21 cellular contexts compared by ENCODE assay signal in genomic region chr10:71716406-71716805, GRCh38. TPM values are rescaled to one million over a fixed set of nuclear protein-coding genes. Genes with fewer than 3 reads are reported as not detected.
DNase-seq lines count a peak whose midpoint lies in the region; ATAC-seq, FAIRE-seq and TF ChIP-seq lines count a peak whose summit lies in the region.
"Had no signal": no experiment of that assay in that cellular context is flagged by ENCODE, and none has a peak within 500 bp of the region (broad histone marks: within the 10 kb centered on the region; RNA-seq: fewer than 3 reads in every experiment).

No MANE protein-coding gene starts in this region.

- TF ChIP-seq CTCF in bronchial epithelial cell (IDR thresholded peaks at IDR 0.05; ENCODE audit: insufficient read depth, low read length, severe bottlenecking) (no peak), neutrophil (IDR thresholded peaks at IDR 0.05) (no peak)

- no peaks in the 10 kb centered on the region for H3K9me3 Mint-ChIP-seq in activated T-cell treated with anti-CD3 and anti-CD28 coated beads, Interleukin-2, amount 50 U/mL, for 4 hours
- H3K9me3 Mint-ChIP-seq in activated T-cell treated with anti-CD3 and anti-CD28 coated beads, Interleukin-2, amount 50 U/mL, for 72 hours, result no peaks in the 10 kb centered on the region
- no peaks in the 10 kb centered on the region for H3K9me3 Mint-ChIP-seq in CD4-positive, CD25-positive, alpha-beta regulatory T cell
- H3K9me3 Mint-ChIP-seq in stimulated activated naive B cell treated with anti-CD40 and anti-IgM and Interleukin-4, amounts not matched to agents 10 μg/mL and 1 μg/mL and 100 μg/mL, for 72 hours, result no peaks in the 10 kb centered on the region

- ATAC-seq in activated T-cell treated with anti-CD3 and anti-CD28 coated beads, Interleukin-2, amount 50 U/mL, for 4 hours, result no peak
- no peak for ATAC-seq in activated T-cell treated with anti-CD3 and anti-CD28 coated beads, Interleukin-2, amount 50 U/mL, for 72 hours (replicated peaks in 1 of 2)
- no peak for ATAC-seq in CD4-positive, CD25-positive, alpha-beta regulatory T cell (ENCODE audit: low read depth in 2 of 2)
- no peak for ATAC-seq in stimulated activated naive B cell treated with anti-CD40 and anti-IgM and Interleukin-4, amounts not matched to agents 10 μg/mL and 1 μg/mL and 100 μg/mL, for 72 hours (replicated peaks)
- ATAC-seq: GM12878, HepG2, Right ventricle myocardium inferior had no signal

- peak overlapping the region; percentile 90 for H3K27ac ChIP-seq in CD4-positive, CD25-positive, alpha-beta regulatory T cell (ENCODE audit: insufficient read depth, low read length, poor library complexity, severe bottlenecking)
- peak overlapping the region; percentile 27 for H3K27ac ChIP-seq in neutrophil
- H3K27ac ChIP-seq: KMS-11 had no signal

- peaks cover 64% of the 10 kb centered on the region for H3K4me1 Mint-ChIP-seq in activated T-cell treated with anti-CD3 and anti-CD28 coated beads, Interleukin-2, amount 50 U/mL, for 4 hours (ENCODE audit: low read depth)
- H3K4me1 Mint-ChIP-seq in activated T-cell treated with anti-CD3 and anti-CD28 coated beads, Interleukin-2, amount 50 U/mL, for 72 hours (ENCODE audit: low read depth), result peaks cover 47% of the 10 kb centered on the region
- peaks cover 16 to 76% (median 29%) of the 10 kb centered on the region in 4 donors for H3K4me1 Mint-ChIP-seq in CD4-positive, CD25-positive, alpha-beta regulatory T cell
- H3K4me1 Mint-ChIP-seq in stimulated activated naive B cell treated with anti-CD40 and anti-IgM and Interleukin-4, amounts not matched to agents 10 μg/mL and 1 μg/mL and 100 μg/mL, for 72 hours, result peaks cover 29 to 38% of the 10 kb centered on the region in 2 donors

- H3K4me1 ChIP-seq in CD4-positive, CD25-positive, alpha-beta regulatory T cell (ENCODE audit: control insufficient read depth, insufficient read depth, low read length, poor library complexity, severe bottlenecking), result peaks cover 51% of the 10 kb centered on the region
- H3K4me1 ChIP-seq in neutrophil (ENCODE audit: control insufficient read depth in 1 of 2, insufficient read depth in 1 of 2, low read depth in 1 of 2, low read length in 1 of 2), result peaks cover 55 to 65% of the 10 kb centered on the region in 2 experiments

- no peaks in the 10 kb centered on the region for H3K27me3 ChIP-seq in CD4-positive, CD25-positive, alpha-beta regulatory T cell (ENCODE audit: control insufficient read depth, insufficient read depth, low read length)
- no peaks in the 10 kb centered on the region for H3K27me3 ChIP-seq in bronchial epithelial cell (ENCODE audit: control insufficient read depth, insufficient read depth, low read length)
- no peaks in the 10 kb centered on the region for H3K27me3 ChIP-seq in neutrophil

- no peaks in the 10 kb centered on the region for H3K27me3 Mint-ChIP-seq in activated T-cell treated with anti-CD3 and anti-CD28 coated beads, Interleukin-2, amount 50 U/mL, for 4 hours (ENCODE audit: low read depth)
- no peaks in the 10 kb centered on the region for H3K27me3 Mint-ChIP-seq in activated T-cell treated with anti-CD3 and anti-CD28 coated beads, Interleukin-2, amount 50 U/mL, for 72 hours (ENCODE audit: low read depth)
- H3K27me3 Mint-ChIP-seq in CD4-positive, CD25-positive, alpha-beta regulatory T cell, result peaks cover 4% of the 10 kb centered on the region
- peaks cover 0 to 8% of the 10 kb centered on the region in 2 donors for H3K27me3 Mint-ChIP-seq in stimulated activated naive B cell treated with anti-CD40 and anti-IgM and Interleukin-4, amounts not matched to agents 10 μg/mL and 1 μg/mL and 100 μg/mL, for 72 hours

- FAIRE-seq in bronchial epithelial cell (lab: Jason Lieb, UNC), result peak; percentile 93
- FAIRE-seq: GM12878, GM18507, H54, HepG2 had no signal

- peak overlapping the region; percentile 24 for H3K4me3 Mint-ChIP-seq in activated T-cell treated with anti-CD3 and anti-CD28 coated beads, Interleukin-2, amount 50 U/mL, for 4 hours
- no peak overlapping the region for H3K4me3 Mint-ChIP-seq in activated T-cell treated with anti-CD3 and anti-CD28 coated beads, Interleukin-2, amount 50 U/mL, for 72 hours
- H3K4me3 Mint-ChIP-seq in CD4-positive, CD25-positive, alpha-beta regulatory T cell, result peak overlapping the region in 2 of 4 donors; percentile 21 to 22
- H3K4me3 Mint-ChIP-seq in stimulated activated naive B cell treated with anti-CD40 and anti-IgM and Interleukin-4, amounts not matched to agents 10 μg/mL and 1 μg/mL and 100 μg/mL, for 72 hours, result no peak overlapping the region

- no peaks in the 10 kb centered on the region for H3K36me3 Mint-ChIP-seq in activated T-cell treated with anti-CD3 and anti-CD28 coated beads, Interleukin-2, amount 50 U/mL, for 4 hours (ENCODE audit: insufficient read depth)
- no peaks in the 10 kb centered on the region for H3K36me3 Mint-ChIP-seq in activated T-cell treated with anti-CD3 and anti-CD28 coated beads, Interleukin-2, amount 50 U/mL, for 72 hours (ENCODE audit: insufficient read depth in 2 of 2)
- H3K36me3 Mint-ChIP-seq in CD4-positive, CD25-positive, alpha-beta regulatory T cell, result no peaks in the 10 kb centered on the region
- H3K36me3 Mint-ChIP-seq in stimulated activated naive B cell treated with anti-CD40 and anti-IgM and Interleukin-4, amounts not matched to agents 10 μg/mL and 1 μg/mL and 100 μg/mL, for 72 hours, result no peaks in the 10 kb centered on the region

- no peak overlapping the region for H3K27ac Mint-ChIP-seq in activated T-cell treated with anti-CD3 and anti-CD28 coated beads, Interleukin-2, amount 50 U/mL, for 72 hours
- peak overlapping the region; percentile 43 to 82 (median 78) for H3K27ac Mint-ChIP-seq in CD4-positive, CD25-positive, alpha-beta regulatory T cell
- no peak overlapping the region for H3K27ac Mint-ChIP-seq in stimulated activated naive B cell treated with anti-CD40 and anti-IgM and Interleukin-4, amounts not matched to agents 10 μg/mL and 1 μg/mL and 100 μg/mL, for 72 hours

- no peak overlapping the region for H3K4me3 ChIP-seq in CD4-positive, CD25-positive, alpha-beta regulatory T cell (ENCODE audit: low read depth, low read length)
- no peak overlapping the region for H3K4me3 ChIP-seq in bronchial epithelial cell (ENCODE audit: low read depth, low read length)
- H3K4me3 ChIP-seq in neutrophil (ENCODE audit: low read depth in 1 of 2, low read length in 1 of 2), result no peak overlapping the region
- H3K4me3 ChIP-seq: GM12878 had no signal

- no peak for DNase-seq in activated T-cell treated with anti-CD3 and anti-CD28 coated beads, Interleukin-2, amount 50 U/mL, for 4 hours
- no peak for DNase-seq in activated T-cell treated with anti-CD3 and anti-CD28 coated beads, Interleukin-2, amount 50 U/mL, for 72 hours
- no peak for DNase-seq in CD4-positive, CD25-positive, alpha-beta regulatory T cell
- DNase-seq in bronchial epithelial cell (ENCODE audit: low read depth) (no peak), NCI-H1694 (lab: John Stamatoyannopoulos, UW) (no peak), NCI-H2171 treated with DMSO at 0.1 percent for 48 hours (lab: John Stamatoyannopoulos, UW) (no peak)
- DNase-seq in stimulated activated naive B cell treated with anti-CD40 and anti-IgM and Interleukin-4, amounts not matched to agents 10 μg/mL and 1 μg/mL and 100 μg/mL, for 72 hours, result no peak
- DNase-seq: NCI-H1092 treated with DMSO at 0.1 percent for 48 hours, NCI-H187, NCI-H2171, NCI-H510A, NCI-H82 had no signal

- H3K9me3 ChIP-seq in CD4-positive, CD25-positive, alpha-beta regulatory T cell (ENCODE audit: control insufficient read depth in 2 of 2, low read length in 2 of 2), result no peaks in the 10 kb centered on the region
- no peaks in the 10 kb centered on the region for H3K9me3 ChIP-seq in neutrophil

- H3K36me3 ChIP-seq in CD4-positive, CD25-positive, alpha-beta regulatory T cell (ENCODE audit: control insufficient read depth, insufficient read depth, low read length), result no peaks in the 10 kb centered on the region
- H3K36me3 ChIP-seq in bronchial epithelial cell (ENCODE audit: control insufficient read depth, insufficient read depth, low read length) (no peaks in the 10 kb centered on the region), neutrophil (no peaks in the 10 kb centered on the region)

RNA-seq across cellular contexts. Expression of gene C10orf105, which starts 3.2 kb away (rescaled TPM):
- under 1 TPM; 0.05 to 0.28 (median 0.18) TPM for total RNA-seq in activated T-cell treated with anti-CD3 and anti-CD28 coated beads, Interleukin-2, amount 50 U/mL, for 4 hours
- under 1 TPM; 0.35 to 0.43 TPM for total RNA-seq in activated T-cell treated with anti-CD3 and anti-CD28 coated beads, Interleukin-2, amount 50 U/mL, for 72 hours
- 0.52 TPM for total RNA-seq in CD4-positive, CD25-positive, alpha-beta regulatory T cell
- under 1 TPM in 2 of 4 donors, not detected in 2; 0.05 to 0.20 TPM for polyA plus RNA-seq in CD4-positive, CD25-positive, alpha-beta regulatory T cell
- total RNA-seq in bronchial epithelial cell, result not detected in 2 replicates
- total RNA-seq: A673, HepG2, MCF 10A had no signal
- polyA plus RNA-seq: HepG2 had no signal

RNA-seq across cellular contexts. Expression of gene VSIR, which starts 56.9 kb away (rescaled TPM):
- 100 to 1,000 TPM; 238 to 274 (median 240) TPM for total RNA-seq in activated T-cell treated with anti-CD3 and anti-CD28 coated beads, Interleukin-2, amount 50 U/mL, for 4 hours
- 10 to 100 TPM; 70.1 to 70.5 TPM for total RNA-seq in activated T-cell treated with anti-CD3 and anti-CD28 coated beads, Interleukin-2, amount 50 U/mL, for 72 hours
- 167 TPM for total RNA-seq in CD4-positive, CD25-positive, alpha-beta regulatory T cell
- polyA plus RNA-seq in CD4-positive, CD25-positive, alpha-beta regulatory T cell, result 100 to 1,000 TPM; 226 to 339 (median 294) TPM
- 6.8 and 7.9 TPM in 2 replicates for total RNA-seq in bronchial epithelial cell
- total RNA-seq: A673 had no signal

Comparison
In these comparisons a context has a peak if more than half of its experiments do, and no peak if none do; other contexts are left out.
1. H3K27ac Mint-ChIP-seq: peak in CD4-positive, CD25-positive, alpha-beta regulatory T cell (3 of 3); none in activated T-cell treated with anti-CD3 and anti-CD28 coated beads, Interleukin-2, amount 50 U/mL, for 72 hours (single experiment) and stimulated activated naive B cell treated with anti-CD40 and anti-IgM and Interleukin-4, amounts not matched to agents 10 μg/mL and 1 μg/mL and 100 μg/mL, for 72 hours (single experiment).